27 cellular contexts compared by ENCODE assay signal in genomic region chr14:21001218-21001617, GRCh38. TPM values are rescaled to one million over a fixed set of nuclear protein-coding genes. Genes with fewer than 3 reads are reported as not detected.
"Had no signal": no experiment of that assay in that cellular context is flagged by ENCODE, and none has a peak within 500 bp of the region (broad histone marks: within the 10 kb centered on the region; RNA-seq: fewer than 3 reads in every experiment).

No MANE protein-coding gene starts in this region.

- H3K27ac Mint-ChIP-seq: activated CD8-positive, alpha-beta memory T cell treated with anti-CD3 and anti-CD28 coated beads, Interleukin-2, amount 10 ng/mL, durations not matched to agents 7 days and 5 days; activated naive CD4-positive, alpha-beta T cell treated with anti-CD3 and anti-CD28 coated beads, Interleukin-2, amount 50 U/mL, for 72 hours; activated naive CD8-positive, alpha-beta T cell treated with anti-CD3 and anti-CD28 coated beads, Interleukin-2, amount 50 U/mL, for 24 hours; activated T-cell treated with anti-CD3 and anti-CD28 coated beads, Interleukin-2, amount 50 U/mL, for 24 hours; T-cell had no signal

- H3K4me3 ChIP-seq: SK-N-MC had no signal

- FAIRE-seq: astrocyte had no signal

- H3K36me3 Mint-ChIP-seq: activated naive CD4-positive, alpha-beta T cell treated with anti-CD3 and anti-CD28 coated beads, Interleukin-2, amount 50 U/mL, for 72 hours had no signal

- H3K27ac ChIP-seq: SK-N-MC, WERI-Rb-1 had no signal

- H3K27me3 Mint-ChIP-seq: activated CD8-positive, alpha-beta memory T cell treated with anti-CD3 and anti-CD28 coated beads, Interleukin-2, amount 10 ng/mL, durations not matched to agents 7 days and 5 days; activated naive CD8-positive, alpha-beta T cell treated with anti-CD3 and anti-CD28 coated beads, Interleukin-2, amount 50 U/mL, for 24 hours; activated T-cell treated with anti-CD3 and anti-CD28 coated beads, Interleukin-2, amount 50 U/mL, for 24 hours; brain; central memory CD8-positive, alpha-beta T cell; T-cell had no signal

- DNase-seq: activated CD4-positive, alpha-beta T cell treated with anti-CD3 and anti-CD28 coated beads for 4 hours; activated CD4-positive, alpha-beta T cell treated with anti-CD3 and anti-CD28 coated beads, Interleukin-2, amount 50 U/mL, for 4 hours; activated CD8-positive, alpha-beta memory T cell treated with anti-CD3 and anti-CD28 coated beads, Interleukin-2, amount 10 ng/mL, durations not matched to agents 7 days and 5 days; activated effector memory CD4-positive, alpha-beta T cell treated with anti-CD3 and anti-CD28 coated beads, Interleukin-2, amount 50 U/mL, for 16 hours; activated naive CD4-positive, alpha-beta T cell treated with Interleukin-2 at 50 U/mL for 16 hours; activated naive CD8-positive, alpha-beta T cell treated with anti-CD3 and anti-CD28 coated beads, Interleukin-2, amount 50 U/mL, for 24 hours; activated T-cell treated with anti-CD3 and anti-CD28 coated beads, Interleukin-2, amount 50 U/mL, for 24 hours; amygdala; Karpas-422; NCI-H1105 treated with DMSO at 0.1 percent for 48 hours; NCI-H1436 treated with DMSO at 0.1 percent for 48 hours; NCI-H187; NCI-H2081; NCI-H510A treated with DMSO at 0.1 percent for 48 hours; NCI-H69; NK-92 treated with Interleukin-12 subunit alpha and Interleukin-12 subunit beta, amount 100 ng/mL, for 24 hours; OCI-M1; RPMI8226; T-cell; WERI-Rb-1 had no signal

- H3K4me1 Mint-ChIP-seq: activated CD8-positive, alpha-beta memory T cell treated with anti-CD3 and anti-CD28 coated beads, Interleukin-2, amount 10 ng/mL, durations not matched to agents 7 days and 5 days; activated naive CD8-positive, alpha-beta T cell treated with anti-CD3 and anti-CD28 coated beads, Interleukin-2, amount 50 U/mL, for 24 hours; brain; central memory CD8-positive, alpha-beta T cell had no signal

- H3K9me3 Mint-ChIP-seq: activated naive CD4-positive, alpha-beta T cell treated with anti-CD3 and anti-CD28 coated beads, Interleukin-2, amount 50 U/mL, for 72 hours; activated naive CD8-positive, alpha-beta T cell treated with anti-CD3 and anti-CD28 coated beads, Interleukin-2, amount 50 U/mL, for 24 hours; activated T-cell treated with anti-CD3 and anti-CD28 coated beads, Interleukin-2, amount 50 U/mL, for 24 hours; brain; central memory CD8-positive, alpha-beta T cell; T-cell had no signal

- H3K4me3 Mint-ChIP-seq: activated CD8-positive, alpha-beta memory T cell treated with anti-CD3 and anti-CD28 coated beads, Interleukin-2, amount 10 ng/mL, durations not matched to agents 7 days and 5 days; activated naive CD8-positive, alpha-beta T cell treated with anti-CD3 and anti-CD28 coated beads, Interleukin-2, amount 50 U/mL, for 24 hours; activated T-cell treated with anti-CD3 and anti-CD28 coated beads, Interleukin-2, amount 50 U/mL, for 24 hours; brain; central memory CD8-positive, alpha-beta T cell; T-cell had no signal

RNA-seq across cellular contexts. Expression of gene SLC39A2, which starts 2.1 kb away (rescaled TPM):
- total RNA-seq: Right ventricle myocardium inferior had no signal

RNA-seq across cellular contexts. Expression of gene TPPP2, which starts 28.8 kb away (rescaled TPM):
- total RNA-seq: activated CD8-positive, alpha-beta memory T cell treated with anti-CD3 and anti-CD28 coated beads, Interleukin-2, amount 10 ng/mL, durations not matched to agents 7 days and 5 days; activated naive CD4-positive, alpha-beta T cell treated with anti-CD3 and anti-CD28 coated beads, Interleukin-2, amount 50 U/mL, for 72 hours; astrocyte; T-cell; T-helper 2 cell treated with Interferon-gamma antibody and Interleukin-4, amounts not matched to agents 100 ng/mL and 5 ng/mL, for 36 hours had no signal

RNA-seq across cellular contexts. Expression of gene RNASE13, which starts 33.4 kb away (rescaled TPM):
- total RNA-seq: activated CD8-positive, alpha-beta memory T cell treated with anti-CD3 and anti-CD28 coated beads, Interleukin-2, amount 10 ng/mL, durations not matched to agents 7 days and 5 days; activated naive CD4-positive, alpha-beta T cell treated with anti-CD3 and anti-CD28 coated beads, Interleukin-2, amount 50 U/mL, for 72 hours; astrocyte; Right ventricle myocardium inferior; T-cell; T-helper 2 cell treated with Interferon-gamma antibody and Interleukin-4, amounts not matched to agents 100 ng/mL and 5 ng/mL, for 36 hours had no signal
